Comparison of ENCODE assay signal across 7 cellular contexts in genomic region chr1:35544976-35545375, GRCh38. TPM values are rescaled to one million over a fixed set of nuclear protein-coding genes. Genes with fewer than 3 reads are reported as not detected.
DNase-seq lines count a peak whose midpoint lies in the region; ATAC-seq and TF ChIP-seq lines count a peak whose summit lies in the region.

No MANE protein-coding gene starts in this region.

- peak; percentile 76 for TF ChIP-seq RAD21 in liver (IDR thresholded peaks at IDR 0.05)

- 78% methylated on average over 3 of the region's 3 CpGs for WGBS in liver

- H3K27ac ChIP-seq in liver (ENCODE audit: low read depth in 1 of 2, low read length in 2 of 2), result no peak overlapping the region

- H3K9ac ChIP-seq in liver (ENCODE audit: low read depth in 1 of 2, low read length in 2 of 2), result no peak overlapping the region

- H3K4me3 ChIP-seq in cardiac fibroblast (replicated peaks in 1 of 2; ENCODE audit: low read depth in 2 of 2, low read length in 2 of 2) (no peak overlapping the region), liver (ENCODE audit: low read depth in 1 of 3, low read length in 3 of 3) (no peak overlapping the region)

- no peaks in the 10 kb centered on the region for H3K9me3 ChIP-seq in liver (ENCODE audit: control insufficient read depth in 4 of 4, low read length in 3 of 4)

- DNase-seq in EL (peak; percentile 57), HuH-7 (ENCODE audit: low spot score) (peak; percentile 56), cardiac fibroblast (ENCODE audit: low read depth in 2 of 2) (peak; percentile 53 to 80), HPDE6-E6E7 (ENCODE audit: extremely low spot score) (no peak)

- H3K27me3 ChIP-seq in liver (ENCODE audit: control insufficient read depth in 4 of 4, insufficient read depth in 4 of 4, low read length in 3 of 4), result no peaks in the 10 kb centered on the region

- ATAC-seq in SK-N-SH treated with all-trans-retinoic acid at 6 μM for 48 hours, result peak; percentile 63
- ATAC-seq in HG02973 (IDR thresholded peaks at IDR 0.05; ENCODE audit: unreplicated experiment), result no peak

- H3K4me1 ChIP-seq in liver (ENCODE audit: control insufficient read depth in 4 of 4, insufficient read depth in 4 of 4, low read length in 3 of 4), result peaks cover 0 to 10% (median 6%) of the 10 kb centered on the region in 4 donors

- peaks cover 1 to 12% (median 5%) of the 10 kb centered on the region in 4 donors for H3K36me3 ChIP-seq in liver (ENCODE audit: control insufficient read depth in 4 of 4, insufficient read depth in 3 of 4, low read depth in 1 of 4, low read length in 3 of 4)

- no peak for TF ChIP-seq CTCF in cardiac fibroblast (IDR thresholded peaks at IDR 0.05; ENCODE audit: low read depth, low read length)
- peak; percentile 42 for TF ChIP-seq CTCF in liver (IDR thresholded peaks at IDR 0.05; ENCODE audit: low read depth, low read length, missing input control)

TF ChIP-seq in SK-N-SH treated with all-trans-retinoic acid at 6 μM for 48 hours, 23 proteins besides CTCF, POLR2A, EP300 and RAD21:
- TF ChIP-seq GLIS3 (CRISPR knock-in tag; IDR thresholded peaks at IDR 0.05), result no peak
- TF ChIP-seq, protein P1, sequence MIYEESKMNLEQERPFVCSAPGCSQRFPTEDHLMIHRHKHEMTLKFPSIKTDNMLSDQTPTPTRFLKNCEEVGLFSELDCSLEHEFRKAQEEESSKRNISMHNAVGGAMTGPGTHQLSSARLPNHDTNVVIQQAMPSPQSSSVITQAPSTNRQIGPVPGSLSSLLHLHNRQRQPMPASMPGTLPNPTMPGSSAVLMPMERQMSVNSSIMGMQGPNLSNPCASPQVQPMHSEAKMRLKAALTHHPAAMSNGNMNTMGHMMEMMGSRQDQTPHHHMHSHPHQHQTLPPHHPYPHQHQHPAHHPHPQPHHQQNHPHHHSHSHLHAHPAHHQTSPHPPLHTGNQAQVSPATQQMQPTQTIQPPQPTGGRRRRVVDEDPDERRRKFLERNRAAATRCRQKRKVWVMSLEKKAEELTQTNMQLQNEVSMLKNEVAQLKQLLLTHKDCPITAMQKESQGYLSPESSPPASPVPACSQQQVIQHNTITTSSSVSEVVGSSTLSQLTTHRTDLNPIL (CRISPR knock-in tag; IDR thresholded peaks at IDR 0.05; ENCODE audit: low read depth), result no peak
- no peak for TF ChIP-seq ZFP30 (CRISPR knock-in tag; IDR thresholded peaks at IDR 0.05)
- TF ChIP-seq SNAI2 (CRISPR knock-in tag; IDR thresholded peaks at IDR 0.05), result no peak

TF ChIP-seq in liver, 16 proteins besides CTCF, POLR2A, EP300 and RAD21:
- TF ChIP-seq NR2F2 (IDR thresholded peaks at IDR 0.05), result peak; percentile 45
- TF ChIP-seq FOXA1 (IDR thresholded peaks at IDR 0.05), result no peak
- TF ChIP-seq HNF4A (conservative IDR thresholded peaks at IDR 0.05), result peak; percentile 9 to 69
- TF ChIP-seq RXRA (IDR thresholded peaks at IDR 0.05), result peak in 1 of 2 donors; percentile 39
- no peak for TF ChIP-seq SP1 (IDR thresholded peaks at IDR 0.05)

RNA-seq across cellular contexts. Expression of gene KIAA0319L, which starts 12.2 kb away (rescaled TPM):
- total RNA-seq in liver, result 100 to 1,000 TPM in 1 of 2 donors, 10 to 100 TPM in 1; 27.5 to 107 TPM
- polyA plus RNA-seq in liver, result 10 to 100 TPM; 27.0 to 28.3 TPM

RNA-seq across cellular contexts. Expression of gene NCDN, which starts 12.6 kb away (rescaled TPM):
- 1 to 10 TPM; 4.4 to 6.9 TPM for total RNA-seq in liver
- 1 to 10 TPM; 2.7 to 7.9 TPM for polyA plus RNA-seq in liver

RNA-seq across cellular contexts. Expression of gene TFAP2E, which starts 28.1 kb away (rescaled TPM):
- under 1 TPM; 0.08 to 0.09 TPM for total RNA-seq in liver
- polyA plus RNA-seq in liver, result under 1 TPM; 0.07 to 0.21 TPM
